In the genomic region with DNA sequence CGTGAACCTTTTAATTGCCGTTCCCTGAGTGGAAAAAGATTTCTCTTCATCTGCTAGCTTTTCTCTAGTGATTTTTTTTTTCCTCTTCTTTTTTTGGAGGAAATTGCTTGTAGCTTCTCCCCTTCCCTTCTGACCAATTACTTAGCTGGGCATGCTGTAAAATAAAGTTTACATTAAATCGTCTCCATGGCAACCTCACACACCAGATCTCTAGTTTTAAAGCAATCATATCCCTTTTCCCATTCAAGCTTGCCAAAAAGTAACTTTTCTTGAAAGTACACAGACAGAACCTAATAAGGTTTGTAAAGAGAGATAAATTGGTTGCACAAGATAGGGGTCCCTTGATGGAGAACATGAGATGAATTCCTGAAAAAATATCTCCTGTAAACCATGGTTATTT, we compare ENCODE assay signal across 22 cellular contexts. TPM values are rescaled to one million over a fixed set of nuclear protein-coding genes. Genes with fewer than 3 reads are reported as not detected.
DNase-seq lines count a peak whose midpoint lies in the region; ATAC-seq, FAIRE-seq and TF ChIP-seq lines count a peak whose summit lies in the region.
"Had no signal": no experiment of that assay in that cellular context is flagged by ENCODE, and none has a peak within 500 bp of the region (broad histone marks: within the 10 kb centered on the region; RNA-seq: fewer than 3 reads in every experiment).

No MANE protein-coding gene starts in this region.

- no peaks in the 10 kb centered on the region for H3K79me2 ChIP-seq in PC-3 (ENCODE audit: low read length)
- H3K79me2 ChIP-seq in endothelial cell of umbilical vein (ENCODE audit: control insufficient read depth, insufficient read depth, low read length) = no peaks in the 10 kb centered on the region

- H3K9ac ChIP-seq in PC-3 (ENCODE audit: low read length) = no peak overlapping the region
- H3K9ac ChIP-seq in endothelial cell of umbilical vein (replicated peaks; ENCODE audit: extremely low read depth, insufficient read depth, low read length) = no peak overlapping the region

- CTCF ChIA-PET in PC-3 (lab: Charles Lee) (interaction anchor here (0.5 kb wide), 2 partner anchors 69 to 305 kb away, joined by 6 to 11 read pairs; no protein-coding TSS in a partner anchor), endothelial cell of umbilical vein (lab: Charles Lee) (interaction anchor here (0.8 to 1.9 kb wide), 5 partner anchors 10 to 247 kb away, joined by 3 to 9 read pairs (median 3); no protein-coding TSS in a partner anchor)

- no peak for TF ChIP-seq POLR2A in endothelial cell of umbilical vein (IDR thresholded peaks at IDR 0.05; ENCODE audit: low read depth, low read length)

- H3K27ac ChIP-seq in PC-3 (ENCODE audit: low read length) (no peak overlapping the region), endothelial cell of umbilical vein (ENCODE audit: insufficient read depth, low read depth, low read length) (no peak overlapping the region)
- H3K27ac ChIP-seq: colonic mucosa, gastroesophageal sphincter, tibial artery had no signal

- DNase-seq in NCI-H1105 treated with DMSO at 0.1 percent for 48 hours (lab: John Stamatoyannopoulos, UW) (peak; percentile 8), NCI-H1105 (lab: John Stamatoyannopoulos, UW) (no peak), PC-3 (peak; percentile 26), endothelial cell of umbilical vein (ENCODE audit: low read depth, low spot score) (peak; percentile 40), stromal cell of bone marrow (ENCODE audit: low read depth) (peak; percentile 1), omental fat pad (ENCODE audit: low spot score) (no peak), NCI-H1048 (lab: John Stamatoyannopoulos, UW) (no peak)
- DNase-seq: activated CD4-positive, alpha-beta memory T cell treated with anti-CD3 and anti-CD28 coated beads, Interleukin-2, amount 10 ng/mL, durations not matched to agents 7 days and 5 days; activated naive CD4-positive, alpha-beta T cell treated with anti-CD3 and anti-CD28 coated beads, Interleukin-2, amount 50 U/mL, for 16 hours; activated T-cell treated with anti-CD3 and anti-CD28 coated beads, Interleukin-2, amount 50 U/mL, for 1 hour; CD4-positive, CD25-positive, alpha-beta regulatory T cell; colonic mucosa; left cardiac atrium; mucosa of descending colon; NCI-H226; retina; RPMI8226; stimulated activated CD4-positive, alpha-beta T cell treated with anti-CD3 and anti-CD28 coated beads, Interleukin-12 subunit alpha, Interleukin-12 subunit beta, amount 100 ng/mL, for 4 hours; tibial artery had no signal

- H3K4me1 ChIP-seq in PC-3 (ENCODE audit: insufficient read depth, low read length) (peaks cover 7% of the 10 kb centered on the region; the same call in 1 of the 2 replicates), endothelial cell of umbilical vein (ENCODE audit: control insufficient read depth, extremely low read depth, insufficient read depth, low read length) (no peaks in the 10 kb centered on the region)
- H3K4me1 ChIP-seq: colonic mucosa, gastroesophageal sphincter, tibial artery had no signal

- BruUV-seq in PC-3 (replicated peaks; lab: Mats Ljungman, UMichigan) (no TSS peak), endothelial cell of umbilical vein (replicated peaks; lab: Mats Ljungman, UMichigan) (no TSS peak)

- H3K4me3 ChIP-seq in PC-3 (ENCODE audit: low read length) (no peak overlapping the region), endothelial cell of umbilical vein (replicated peaks in 1 of 3; ENCODE audit: insufficient read depth in 1 of 3, low read depth in 1 of 3, low read length in 3 of 3) (no peak overlapping the region)
- H3K4me3 ChIP-seq: colonic mucosa, gastroesophageal sphincter, mucosa of descending colon, tibial artery had no signal

- H2AFZ ChIP-seq in PC-3 (ENCODE audit: low read length) (peak overlapping the region; percentile 76), endothelial cell of umbilical vein (ENCODE audit: low read depth, low read length) (peak overlapping the region; percentile 8)

- H3K9me2 ChIP-seq in PC-3 (replicated peaks; ENCODE audit: low read length) = no peaks in the 10 kb centered on the region

- TF ChIP-seq CTCF in PC-3 (conservative IDR thresholded peaks at IDR 0.05; ENCODE audit: low read depth, low read length) (no peak), endothelial cell of umbilical vein (IDR thresholded peaks at IDR 0.05; ENCODE audit: extremely low read depth in 1 of 2, insufficient read depth in 1 of 2, low read depth in 1 of 2, low read length in 2 of 2) (no peak), omental fat pad (IDR thresholded peaks at IDR 0.05) (no peak)

- intact Hi-C loops in PC-3 (cut with micrococcal nuclease) (no loop called here), endothelial cell of umbilical vein (cut with micrococcal nuclease) (no loop called here)

- no peaks in the 10 kb centered on the region for H3K9me1 ChIP-seq in endothelial cell of umbilical vein (replicated peaks; ENCODE audit: control insufficient read depth, extremely low read depth, insufficient read depth, low read length)

- dilution Hi-C loops in endothelial cell of umbilical vein (cut with MboI; ENCODE audit: extremely low pct_ligation_motif_present, low sequenced_read_pairs) = no loop called here

- POLR2A ChIA-PET in PC-3 (lab: Charles Lee; ENCODE audit: unreplicated experiment) (no interaction called here), endothelial cell of umbilical vein (lab: Charles Lee) (interaction anchor here (0.5 kb wide), 1 partner anchor 769 kb away, joined by 5 read pairs; no protein-coding TSS in a partner anchor)

- FAIRE-seq in endothelial cell of umbilical vein (lab: Jason Lieb, UNC) = no peak
- FAIRE-seq: H1 had no signal

- no peaks in the 10 kb centered on the region for H3K9me3 ChIP-seq in PC-3 (ENCODE audit: low read length)
- H3K9me3 ChIP-seq in endothelial cell of umbilical vein (replicated peaks; ENCODE audit: control insufficient read depth, insufficient read depth, low read length) = no peaks in the 10 kb centered on the region
- H3K9me3 ChIP-seq: colonic mucosa, gastroesophageal sphincter, mucosa of descending colon, tibial artery had no signal

- H3K36me3 ChIP-seq in PC-3 (ENCODE audit: low read depth, low read length) = no peaks in the 10 kb centered on the region
- H3K36me3 ChIP-seq in endothelial cell of umbilical vein (ENCODE audit: control insufficient read depth in 2 of 2, extremely low read depth in 1 of 2, insufficient read depth in 2 of 2, low read length in 2 of 2) = no peaks in the 10 kb centered on the region
- H3K36me3 ChIP-seq: colonic mucosa, gastroesophageal sphincter, tibial artery had no signal

- H3K27me3 ChIP-seq in PC-3 (ENCODE audit: low read length) = no peaks in the 10 kb centered on the region
- H3K27me3 ChIP-seq in endothelial cell of umbilical vein (ENCODE audit: control insufficient read depth in 2 of 2, insufficient read depth in 2 of 2, low read length in 2 of 2) = no peaks in the 10 kb centered on the region
- H3K27me3 ChIP-seq: colonic mucosa, tibial artery had no signal

- H3K4me2 ChIP-seq in PC-3 (ENCODE audit: low read length) (peak overlapping the region; percentile 37; the same call in 1 of the 2 replicates), endothelial cell of umbilical vein (ENCODE audit: insufficient read depth, low read length) (no peak overlapping the region)

- no peaks in the 10 kb centered on the region for H4K20me1 ChIP-seq in PC-3 (ENCODE audit: low read length)
- H4K20me1 ChIP-seq in endothelial cell of umbilical vein (replicated peaks; ENCODE audit: control insufficient read depth, extremely low read depth, insufficient read depth, low read length) = no peaks in the 10 kb centered on the region

- no peaks in the 10 kb centered on the region for H3F3A ChIP-seq in PC-3 (ENCODE audit: low read length, unreplicated experiment)

- peak; percentile 64 for ATAC-seq in PC-3
- ATAC-seq in omental fat pad (ENCODE audit: low FRiP score) = no peak
- ATAC-seq in HG03571 (IDR thresholded peaks at IDR 0.05; ENCODE audit: unreplicated experiment) = no peak
- ATAC-seq: gastroesophageal sphincter, left cardiac atrium, mucosa of descending colon had no signal

TF ChIP-seq in endothelial cell of umbilical vein, 7 proteins besides CTCF, POLR2A, EP300 and RAD21:
- TF ChIP-seq GATA2 (IDR thresholded peaks at IDR 0.05; ENCODE audit: insufficient read depth, insufficient read length, low read depth, low read length) = no peak
- no peak for TF ChIP-seq MYC (IDR thresholded peaks at IDR 0.05; ENCODE audit: low read depth, low read length)
- TF ChIP-seq POLR2AphosphoS5 (IDR thresholded peaks at IDR 0.05; ENCODE audit: insufficient read depth, low read depth, low read length) = no peak
- TF ChIP-seq, protein P1, sequence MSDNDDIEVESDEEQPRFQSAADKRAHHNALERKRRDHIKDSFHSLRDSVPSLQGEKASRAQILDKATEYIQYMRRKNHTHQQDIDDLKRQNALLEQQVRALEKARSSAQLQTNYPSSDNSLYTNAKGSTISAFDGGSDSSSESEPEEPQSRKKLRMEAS (IDR thresholded peaks at IDR 0.05; ENCODE audit: insufficient read depth, insufficient read length) = no peak
- no peak for TF ChIP-seq EZH2 (IDR thresholded peaks at IDR 0.05; ENCODE audit: borderline replicate concordance, low read depth, low read length, severe bottlenecking)
- TF ChIP-seq JUN (IDR thresholded peaks at IDR 0.05; ENCODE audit: borderline replicate concordance, insufficient read depth, insufficient read length, low read depth) = no peak
- no peak for TF ChIP-seq FOS (IDR thresholded peaks at IDR 0.05; ENCODE audit: borderline replicate concordance, insufficient read depth, low read length)
TF ChIP-seq in endothelial cell of umbilical vein: peak in this region for 0.

RNA-seq across cellular contexts. Expression of a gene that starts 32.5 kb away (rescaled TPM):
- total RNA-seq in PC-3 (2014; rRNA removed) (1.3 TPM in 2 replicates), endothelial cell of umbilical vein (1.5 and 2.2 TPM in 2 replicates), omental fat pad (not detected)
- polyA plus RNA-seq in endothelial cell of umbilical vein = 1.9 TPM in 2 replicates
- 1.8 TPM in 2 replicates for polyA plus RNA-seq in endothelial cell of umbilical vein (2011; cell fraction: cytosol; rRNA removed)
- 0.91 and 0.98 TPM in 2 replicates for polyA plus RNA-seq in endothelial cell of umbilical vein (2011; cell fraction: nucleus; rRNA removed)
- 4.3 and 5.4 TPM in 2 replicates for polyA plus RNA-seq in endothelial cell of umbilical vein (2012)
- 0.93 and 1.6 TPM in 2 replicates for polyA minus RNA-seq in endothelial cell of umbilical vein
- 3.3 TPM for polyA minus RNA-seq in endothelial cell of umbilical vein (2011; cell fraction: cytosol; rRNA and poly(A)+ RNA removed)
- polyA minus RNA-seq in endothelial cell of umbilical vein (2011; cell fraction: nucleus; rRNA and poly(A)+ RNA removed) = 0.96 and 1.1 TPM in 2 replicates
- total RNA-seq: activated CD4-positive, alpha-beta memory T cell treated with anti-CD3 and anti-CD28 coated beads, Interleukin-2, amount 10 ng/mL, durations not matched to agents 7 days and 5 days; CD4-positive, CD25-positive, alpha-beta regulatory T cell; left cardiac atrium had no signal
- polyA plus RNA-seq: CD4-positive, CD25-positive, alpha-beta regulatory T cell had no signal

Comparison
In these comparisons a context has a peak if more than half of its experiments do, and no peak if none do; other contexts are left out.
1. DNase-seq: peak in NCI-H1105 treated with DMSO at 0.1 percent for 48 hours (single experiment), PC-3 (single experiment), endothelial cell of umbilical vein (single experiment) and stromal cell of bone marrow (single experiment); none in NCI-H1105 (single experiment), omental fat pad (single experiment) and NCI-H1048 (single experiment).